Comparison of ENCODE assay signal across 11 cellular contexts in the genomic region with DNA sequence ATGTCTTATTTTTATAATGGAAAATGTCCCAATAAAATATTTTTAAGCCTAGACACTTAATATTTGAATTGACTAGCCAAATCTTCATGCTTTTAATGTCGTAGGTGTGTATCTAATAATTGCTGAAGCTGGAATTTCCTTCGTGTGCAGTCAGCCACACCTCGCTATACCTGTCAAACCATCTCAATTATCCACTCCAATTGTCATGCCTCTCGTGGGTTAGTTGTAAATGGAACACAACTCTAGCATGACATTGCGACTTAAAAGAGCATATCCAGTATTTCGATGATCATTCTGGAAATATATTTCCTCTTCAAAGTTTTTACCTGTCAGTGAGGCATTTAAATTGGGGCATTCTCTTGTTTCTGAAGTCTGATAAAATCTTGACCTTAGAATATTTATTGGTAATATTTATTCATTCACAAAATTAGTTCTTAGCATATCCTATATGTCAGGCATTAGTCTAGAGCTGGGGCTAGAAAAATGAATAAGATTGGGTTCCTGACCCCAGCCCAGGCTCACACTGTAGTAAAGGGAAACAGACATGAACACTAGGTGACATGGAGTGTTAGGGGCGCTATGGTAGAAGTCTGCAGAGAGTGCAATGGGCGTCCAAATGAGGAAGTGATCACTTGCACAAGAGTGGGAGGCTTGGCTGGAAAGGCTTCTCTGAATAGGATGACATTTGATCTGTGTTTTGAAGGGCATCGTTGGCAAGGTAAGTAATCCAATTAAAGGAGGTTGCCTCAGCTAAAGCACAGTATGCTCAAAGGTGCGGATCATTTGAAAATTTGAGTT. TPM values are rescaled to one million over a fixed set of nuclear protein-coding genes. Genes with fewer than 3 reads are reported as not detected.
DNase-seq lines count a peak whose midpoint lies in the region; ATAC-seq and TF ChIP-seq lines count a peak whose summit lies in the region.
"Had no signal": no experiment of that assay in that cellular context is flagged by ENCODE, and none has a peak within 500 bp of the region (broad histone marks: within the 10 kb centered on the region; RNA-seq: fewer than 3 reads in every experiment).

No MANE protein-coding gene starts in this region.

- CTCF ChIA-PET in activated CD4-positive, alpha-beta memory T cell treated with anti-CD3 and anti-CD28 coated beads, Interleukin-2, amount 10 ng/mL, durations not matched to agents 7 days and 5 days (lab: Charles Lee) = no interaction called here

- ATAC-seq in GM18508 (IDR thresholded peaks at IDR 0.05; ENCODE audit: insufficient read depth, unreplicated experiment) = peak; percentile 95
- ATAC-seq in HG02763 (IDR thresholded peaks at IDR 0.05; ENCODE audit: unreplicated experiment) = peak; percentile 60

- H3K27ac Mint-ChIP-seq in activated CD4-positive, alpha-beta T cell treated with anti-CD3 and anti-CD28 coated beads, Interleukin-2, amount 10 ng/mL, durations not matched to agents 24 days and 14 days = no peak overlapping the region
- no peak overlapping the region for H3K27ac Mint-ChIP-seq in endothelial cell (ENCODE audit: unreplicated experiment)
- no peak overlapping the region for H3K27ac Mint-ChIP-seq in activated CD4-positive, alpha-beta memory T cell treated with anti-CD3 and anti-CD28 coated beads, Interleukin-2, amount 10 ng/mL, durations not matched to agents 7 days and 5 days
- H3K27ac Mint-ChIP-seq: neural progenitor cell had no signal

- POLR2A ChIA-PET in activated CD4-positive, alpha-beta memory T cell treated with anti-CD3 and anti-CD28 coated beads, Interleukin-2, amount 10 ng/mL, durations not matched to agents 7 days and 5 days (lab: Charles Lee) = no interaction called here

- DNase-seq in NCI-H2029 treated with DMSO at 0.1 percent for 48 hours (lab: John Stamatoyannopoulos, UW) (peak; percentile 86), germinal center (ENCODE audit: low spot score) (peak; percentile 27), endothelial cell (ENCODE audit: low spot score) (no peak), LoVo (ENCODE audit: low spot score) (no peak)
- no peak for DNase-seq in activated CD4-positive, alpha-beta T cell treated with anti-CD3 and anti-CD28 coated beads, Interleukin-2, amount 10 ng/mL, durations not matched to agents 24 days and 14 days
- no peak for DNase-seq in activated CD4-positive, alpha-beta memory T cell treated with anti-CD3 and anti-CD28 coated beads, Interleukin-2, amount 10 ng/mL, durations not matched to agents 7 days and 5 days
- DNase-seq: hypothalamus had no signal

- H3K36me3 Mint-ChIP-seq in activated CD4-positive, alpha-beta T cell treated with anti-CD3 and anti-CD28 coated beads, Interleukin-2, amount 10 ng/mL, durations not matched to agents 24 days and 14 days (ENCODE audit: low read depth) = no peaks in the 10 kb centered on the region
- H3K36me3 Mint-ChIP-seq in endothelial cell (ENCODE audit: low read depth, unreplicated experiment) = no peaks in the 10 kb centered on the region
- H3K36me3 Mint-ChIP-seq in activated CD4-positive, alpha-beta memory T cell treated with anti-CD3 and anti-CD28 coated beads, Interleukin-2, amount 10 ng/mL, durations not matched to agents 7 days and 5 days (ENCODE audit: low read depth) = no peaks in the 10 kb centered on the region
- H3K36me3 Mint-ChIP-seq: neural progenitor cell had no signal

- intact Hi-C loops in activated CD4-positive, alpha-beta T cell treated with anti-CD3 and anti-CD28 coated beads, Interleukin-2, amount 10 ng/mL, durations not matched to agents 24 days and 14 days (cut with micrococcal nuclease) = loop anchor here (10.0 kb wide), 1 partner anchor 198 kb away; the partner anchor contains the start of gene ORC3

- no peak overlapping the region for H3K4me3 Mint-ChIP-seq in activated CD4-positive, alpha-beta T cell treated with anti-CD3 and anti-CD28 coated beads, Interleukin-2, amount 10 ng/mL, durations not matched to agents 24 days and 14 days
- H3K4me3 Mint-ChIP-seq in endothelial cell (ENCODE audit: unreplicated experiment) = no peak overlapping the region
- no peak overlapping the region for H3K4me3 Mint-ChIP-seq in activated CD4-positive, alpha-beta memory T cell treated with anti-CD3 and anti-CD28 coated beads, Interleukin-2, amount 10 ng/mL, durations not matched to agents 7 days and 5 days
- H3K4me3 Mint-ChIP-seq: central memory CD8-positive, alpha-beta T cell; neural progenitor cell had no signal

- no peak for TF ChIP-seq CTCF in endothelial cell (IDR thresholded peaks at IDR 0.05; ENCODE audit: unreplicated experiment)

- H3K4me1 Mint-ChIP-seq in activated CD4-positive, alpha-beta T cell treated with anti-CD3 and anti-CD28 coated beads, Interleukin-2, amount 10 ng/mL, durations not matched to agents 24 days and 14 days = no peaks in the 10 kb centered on the region
- no peaks in the 10 kb centered on the region for H3K4me1 Mint-ChIP-seq in endothelial cell (ENCODE audit: unreplicated experiment)
- peaks cover 1% of the 10 kb centered on the region for H3K4me1 Mint-ChIP-seq in activated CD4-positive, alpha-beta memory T cell treated with anti-CD3 and anti-CD28 coated beads, Interleukin-2, amount 10 ng/mL, durations not matched to agents 7 days and 5 days
- H3K4me1 Mint-ChIP-seq: central memory CD8-positive, alpha-beta T cell had no signal

- no peaks in the 10 kb centered on the region for H3K9me3 Mint-ChIP-seq in activated CD4-positive, alpha-beta T cell treated with anti-CD3 and anti-CD28 coated beads, Interleukin-2, amount 10 ng/mL, durations not matched to agents 24 days and 14 days
- H3K9me3 Mint-ChIP-seq in endothelial cell (ENCODE audit: unreplicated experiment) = no peaks in the 10 kb centered on the region
- no peaks in the 10 kb centered on the region for H3K9me3 Mint-ChIP-seq in activated CD4-positive, alpha-beta memory T cell treated with anti-CD3 and anti-CD28 coated beads, Interleukin-2, amount 10 ng/mL, durations not matched to agents 7 days and 5 days
- H3K9me3 Mint-ChIP-seq: central memory CD8-positive, alpha-beta T cell; neural progenitor cell had no signal

- H3K27me3 Mint-ChIP-seq in activated CD4-positive, alpha-beta T cell treated with anti-CD3 and anti-CD28 coated beads, Interleukin-2, amount 10 ng/mL, durations not matched to agents 24 days and 14 days = no peaks in the 10 kb centered on the region
- H3K27me3 Mint-ChIP-seq in endothelial cell (ENCODE audit: unreplicated experiment) = no peaks in the 10 kb centered on the region
- no peaks in the 10 kb centered on the region for H3K27me3 Mint-ChIP-seq in activated CD4-positive, alpha-beta memory T cell treated with anti-CD3 and anti-CD28 coated beads, Interleukin-2, amount 10 ng/mL, durations not matched to agents 7 days and 5 days
- H3K27me3 Mint-ChIP-seq: central memory CD8-positive, alpha-beta T cell had no signal

RNA-seq across cellular contexts. Expression of gene CFAP206, which starts 11.0 kb away (rescaled TPM):
- total RNA-seq in activated CD4-positive, alpha-beta T cell treated with anti-CD3 and anti-CD28 coated beads, Interleukin-2, amount 10 ng/mL, durations not matched to agents 24 days and 14 days = not detected in 2 replicates
- 0.54 TPM for total RNA-seq in endothelial cell (ENCODE audit: unreplicated experiment)
- total RNA-seq in activated CD4-positive, alpha-beta memory T cell treated with anti-CD3 and anti-CD28 coated beads, Interleukin-2, amount 10 ng/mL, durations not matched to agents 7 days and 5 days = not detected

RNA-seq across cellular contexts. Expression of gene C6orf163, which starts 52.2 kb away (rescaled TPM):
- total RNA-seq in activated CD4-positive, alpha-beta T cell treated with anti-CD3 and anti-CD28 coated beads, Interleukin-2, amount 10 ng/mL, durations not matched to agents 24 days and 14 days = 1.3 and 1.9 TPM in 2 replicates
- 4.0 TPM for total RNA-seq in endothelial cell (ENCODE audit: unreplicated experiment)
- total RNA-seq in activated CD4-positive, alpha-beta memory T cell treated with anti-CD3 and anti-CD28 coated beads, Interleukin-2, amount 10 ng/mL, durations not matched to agents 7 days and 5 days = 1 to 10 TPM in 1 of 2 experiments, under 1 TPM in 1; 0.86 to 1.4 TPM

Comparison
In these comparisons a context has a peak if more than half of its experiments do, and no peak if none do; other contexts are left out.
1. DNase-seq: peak in NCI-H2029 treated with DMSO at 0.1 percent for 48 hours (single experiment) and germinal center (single experiment); none in activated CD4-positive, alpha-beta T cell treated with anti-CD3 and anti-CD28 coated beads, Interleukin-2, amount 10 ng/mL, durations not matched to agents 24 days and 14 days (single experiment), endothelial cell (single experiment), activated CD4-positive, alpha-beta memory T cell treated with anti-CD3 and anti-CD28 coated beads, Interleukin-2, amount 10 ng/mL, durations not matched to agents 7 days and 5 days (single experiment) and LoVo (single experiment).